Comparison of ENCODE assay signal across 8 cellular contexts in genomic region chr19:18488838-18489626, GRCh38.
DNase-seq lines count a peak whose midpoint lies in the region; ATAC-seq and TF ChIP-seq lines count a peak whose summit lies in the region.

No MANE protein-coding gene starts in this region.

- no peak overlapping the region for H3K4me3 ChIP-seq in AG10803 (ENCODE audit: low read length)

- peak; percentile 21 for TF ChIP-seq CTCF in AG10803 (conservative IDR thresholded peaks at IDR 0.05; ENCODE audit: low read length)

- no peak for ATAC-seq in GM18498 (IDR thresholded peaks at IDR 0.05; ENCODE audit: unreplicated experiment)

- DNase-seq in AG10803 (ENCODE audit: low read depth) (no peak), HuH-7.5 (ENCODE audit: low spot score) (peak; percentile 91), T47D (ENCODE audit: low read depth in 1 of 2, low spot score in 1 of 2) (peak; percentile 42 to 52), left kidney (ENCODE audit: low read depth, low spot score) (peak; percentile 83), NOMO-1 (lab: John Stamatoyannopoulos, UW; ENCODE audit: unreplicated experiment in 2 of 2) (no peak), pons (ENCODE audit: low spot score) (no peak)
- no peak for DNase-seq in activated naive CD4-positive, alpha-beta T cell treated with anti-CD3 and anti-CD28 coated beads, Interleukin-2, amount 50 U/mL, for 16 hours

- in situ Hi-C loops in T47D (cut with HindIII; ENCODE audit: low pct_unique_long_range_greater_than_20kb, low sequenced_read_pairs), result no loop called here

Comparison
In these comparisons a context has a peak if more than half of its experiments do, and no peak if none do; other contexts are left out.
1. DNase-seq: peak in HuH-7.5 (single experiment), T47D (2 of 2) and left kidney (single experiment); none in AG10803 (single experiment), NOMO-1 (0 of 2), pons (single experiment) and activated naive CD4-positive, alpha-beta T cell treated with anti-CD3 and anti-CD28 coated beads, Interleukin-2, amount 50 U/mL, for 16 hours (single experiment).